In the genomic region with DNA sequence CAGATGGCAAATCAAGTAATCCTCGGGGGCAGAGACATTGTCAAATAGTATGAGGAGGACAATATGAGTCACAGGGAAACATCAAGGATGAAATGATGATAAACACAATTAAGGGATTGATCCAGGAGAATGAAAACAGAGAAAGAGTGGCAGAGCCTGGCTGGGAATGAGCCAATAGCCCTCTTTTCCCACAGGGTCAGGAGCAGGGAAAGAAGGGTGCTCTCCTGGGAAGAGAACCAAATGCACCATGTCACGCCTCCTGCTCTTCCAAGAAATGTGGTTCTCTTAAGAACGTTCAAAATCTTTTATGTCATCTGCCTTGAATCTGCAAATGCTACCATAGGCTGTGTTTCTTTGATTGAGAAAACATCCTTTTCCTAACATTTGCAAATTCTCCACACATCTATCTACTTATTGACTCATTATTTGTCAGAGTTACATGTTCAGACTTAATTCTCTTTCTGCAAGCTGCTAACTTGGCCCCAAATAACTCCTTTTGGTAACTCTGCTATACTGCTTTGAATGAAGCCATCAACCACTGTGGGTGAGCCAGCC, we compare ENCODE assay signal across 12 cellular contexts. TPM values are rescaled to one million over a fixed set of nuclear protein-coding genes. Genes with fewer than 3 reads are reported as not detected.
DNase-seq lines count a peak whose midpoint lies in the region; ATAC-seq, FAIRE-seq and TF ChIP-seq lines count a peak whose summit lies in the region.
"Had no signal": no experiment of that assay in that cellular context is flagged by ENCODE, and none has a peak within 500 bp of the region (broad histone marks: within the 10 kb centered on the region; RNA-seq: fewer than 3 reads in every experiment).

No MANE protein-coding gene starts in this region.

- intact Hi-C loops in PC-3 (cut with micrococcal nuclease) (no loop called here), esophagus squamous epithelium (cut with DNase I) (no loop called here)

- no peak overlapping the region for H3K4me3 ChIP-seq in PC-3 (ENCODE audit: low read length)
- H3K4me3 ChIP-seq in esophagus squamous epithelium = no peak overlapping the region
- no peak overlapping the region for H3K4me3 ChIP-seq in smooth muscle cell
- H3K4me3 ChIP-seq: thoracic aorta had no signal

- WGBS in esophagus squamous epithelium, 2 donors = 19 to 41% methylated on average over 3 of the region's 3 CpGs
- WGBS in smooth muscle cell (ENCODE audit: low lambda C conversion rate) = 93% methylated on average over 3 of the region's 3 CpGs

- H3K9me3 ChIP-seq in PC-3 (ENCODE audit: low read length) (no peaks in the 10 kb centered on the region), esophagus squamous epithelium (no peaks in the 10 kb centered on the region), smooth muscle cell (replicated peaks; ENCODE audit: low read depth) (no peaks in the 10 kb centered on the region)
- H3K9me3 ChIP-seq: thoracic aorta had no signal

- H3K9ac ChIP-seq in PC-3 (ENCODE audit: low read length) = no peak overlapping the region
- H3K9ac ChIP-seq in smooth muscle cell (ENCODE audit: low read depth) = no peak overlapping the region

- peaks cover 96% of the 10 kb centered on the region for H3K79me2 ChIP-seq in PC-3 (ENCODE audit: low read length)
- H3K79me2 ChIP-seq in smooth muscle cell (ENCODE audit: low read depth) = peaks cover 33% of the 10 kb centered on the region

- H3K9me2 ChIP-seq in PC-3 (replicated peaks; ENCODE audit: low read length) = no peaks in the 10 kb centered on the region

- no peak for TF ChIP-seq POLR2A in esophagus squamous epithelium (IDR thresholded peaks at IDR 0.05)

- H3K27me3 ChIP-seq in PC-3 (ENCODE audit: low read length) (no peaks in the 10 kb centered on the region), esophagus squamous epithelium (no peaks in the 10 kb centered on the region), smooth muscle cell (ENCODE audit: low read depth) (no peaks in the 10 kb centered on the region)

- FAIRE-seq in GM19239 (lab: Jason Lieb, UNC) = no peak
- FAIRE-seq: A204.1 had no signal

- H3K4me2 ChIP-seq in PC-3 (ENCODE audit: low read length) (peak overlapping the region; percentile 32), smooth muscle cell (peak overlapping the region; percentile 28)

- BruUV-seq in PC-3 (replicated peaks; lab: Mats Ljungman, UMichigan) = no TSS peak

- peaks cover 24% of the 10 kb centered on the region; the same call in 1 of the 2 replicates for H3K36me3 ChIP-seq in PC-3 (ENCODE audit: low read depth, low read length)
- peaks cover 0 to 3% (median 0%) of the 10 kb centered on the region in 3 donors for H3K36me3 ChIP-seq in esophagus squamous epithelium
- H3K36me3 ChIP-seq in smooth muscle cell (ENCODE audit: low read depth) = no peaks in the 10 kb centered on the region
- H3K36me3 ChIP-seq: thoracic aorta had no signal

- no peaks in the 10 kb centered on the region for H3F3A ChIP-seq in PC-3 (ENCODE audit: low read length, unreplicated experiment)
- no peaks in the 10 kb centered on the region for H3F3A ChIP-seq in smooth muscle cell (ENCODE audit: low read depth)

- H3K4me1 ChIP-seq in PC-3 (ENCODE audit: insufficient read depth, low read length) (peaks cover 70% of the 10 kb centered on the region), esophagus squamous epithelium (peaks cover 31 to 83% (median 34%) of the 10 kb centered on the region in 3 donors), smooth muscle cell (ENCODE audit: low read depth) (peaks cover 13% of the 10 kb centered on the region)

- TF ChIP-seq CTCF in PC-3 (conservative IDR thresholded peaks at IDR 0.05; ENCODE audit: low read depth, low read length) (no peak), esophagus squamous epithelium (IDR thresholded peaks at IDR 0.05) (no peak), smooth muscle cell (IDR thresholded peaks at IDR 0.05; ENCODE audit: borderline replicate concordance, insufficient read depth, poor library complexity, severe bottlenecking) (no peak)

- H2AFZ ChIP-seq in PC-3 (ENCODE audit: low read length) (no peak overlapping the region), smooth muscle cell (ENCODE audit: low read depth) (no peak overlapping the region)

- H4K20me1 ChIP-seq in PC-3 (ENCODE audit: low read length) (peaks cover 32% of the 10 kb centered on the region), smooth muscle cell (ENCODE audit: low read depth) (peaks cover 67% of the 10 kb centered on the region)

- CTCF ChIA-PET in PC-3 (lab: Charles Lee) = no interaction called here

- POLR2A ChIA-PET in PC-3 (lab: Charles Lee; ENCODE audit: unreplicated experiment) = no interaction called here

- no peak; the same call in 1 of the 2 replicates for ATAC-seq in PC-3

- H3K27ac ChIP-seq in PC-3 (ENCODE audit: low read length) = peak overlapping the region; percentile 63
- H3K27ac ChIP-seq in esophagus squamous epithelium = peak overlapping the region in 3 of 4 donors; percentile 30 to 60 (median 41)
- H3K27ac ChIP-seq in smooth muscle cell (ENCODE audit: low read depth) = no peak overlapping the region

- DNase-seq in NCI-H2107 treated with DMSO at 0.1 percent for 48 hours (lab: John Stamatoyannopoulos, UW; ENCODE audit: unreplicated experiment) (peak; percentile 27), NCI-H2107 (lab: John Stamatoyannopoulos, UW) (no peak), PC-3 (peak; percentile 32), esophagus squamous epithelium (lab: John Stamatoyannopoulos, UW) (no peak), smooth muscle cell (lab: John Stamatoyannopoulos, UW; ENCODE audit: unreplicated experiment) (no peak), NCI-H226 (no peak), GM19239 (ENCODE audit: insufficient read length, low spot score) (no peak), medulla oblongata (ENCODE audit: extremely low spot score) (no peak)
- DNase-seq: Karpas-422; stimulated activated CD4-positive, alpha-beta T cell treated with anti-CD3 and anti-CD28 coated beads, Interleukin-2, amount 100 ng/mL, for 24 hours had no signal

RNA-seq across cellular contexts. Expression of gene HIPK2, which starts 50.6 kb away (rescaled TPM):
- total RNA-seq in PC-3 (2014; rRNA removed) = 38.1 and 46.0 TPM in 2 replicates
- total RNA-seq in esophagus squamous epithelium = 10 to 100 TPM; 17.8 to 37.9 (median 29.3) TPM
- total RNA-seq in smooth muscle cell = 7.2 and 11.2 TPM in 2 replicates
- polyA plus RNA-seq in smooth muscle cell = 3.0 and 7.3 TPM in 2 replicates

Comparison
In these comparisons a context has a peak if more than half of its experiments do, and no peak if none do; other contexts are left out.
1. DNase-seq: peak in NCI-H2107 treated with DMSO at 0.1 percent for 48 hours (single experiment) and PC-3 (single experiment); none in NCI-H2107 (single experiment), esophagus squamous epithelium (single experiment), smooth muscle cell (single experiment), NCI-H226 (single experiment), GM19239 (single experiment) and medulla oblongata (single experiment).